In genomic region chr5:131405674-131406073, GRCh38 we compare ENCODE assay signal across 20 cellular contexts.
A peak's percentile ranks its signal among the peaks of the same experiment; 100 is the strongest.
DNase-seq lines count a peak whose midpoint lies in the region; ATAC-seq and TF ChIP-seq lines count a peak whose summit lies in the region.
"Had no signal": no experiment of that assay in that cellular context is flagged by ENCODE, and none has a peak within 500 bp of the region (broad histone marks: within the 10 kb centered on the region; RNA-seq: fewer than 3 reads in every experiment).

No MANE protein-coding gene starts in this region.

- H3K4me1 ChIP-seq in cardiac muscle cell (ENCODE audit: low read depth): peaks cover 17% of the 10 kb centered on the region
- H3K4me1 ChIP-seq in left ventricle myocardium inferior: no peaks in the 10 kb centered on the region
- H3K4me1 ChIP-seq: sigmoid colon had no signal

- POLR2A ChIA-PET in activated CD8-positive, alpha-beta T cell treated with anti-CD3 and anti-CD28 coated beads for 36 hours (lab: Charles Lee): interaction anchor here (0.5 to 1.1 kb wide), 3 partner anchors 9 to 228 kb away, joined by 3 read pairs; no protein-coding TSS in a partner anchor

- H3K27ac ChIP-seq in cardiac muscle cell (peak overlapping the region; percentile 77), left ventricle myocardium inferior (replicated peaks) (no peak overlapping the region)
- H3K27ac ChIP-seq: sigmoid colon, thoracic aorta had no signal

- H3K27me3 ChIP-seq in cardiac muscle cell: no peaks in the 10 kb centered on the region
- no peaks in the 10 kb centered on the region for H3K27me3 ChIP-seq in left ventricle myocardium inferior (ENCODE audit: low read depth)
- H3K27me3 ChIP-seq: sigmoid colon had no signal

- H3K9me3 Mint-ChIP-seq in activated CD8-positive, alpha-beta T cell treated with anti-CD3 and anti-CD28 coated beads for 36 hours: peaks cover 20% of the 10 kb centered on the region
- peaks cover 8% of the 10 kb centered on the region for H3K9me3 Mint-ChIP-seq in memory B cell

- CTCF ChIA-PET in activated CD8-positive, alpha-beta T cell treated with anti-CD3 and anti-CD28 coated beads for 36 hours (lab: Charles Lee): interaction anchor here (0.9 to 1.2 kb wide), 2 partner anchors 10 to 240 kb away, joined by 3 to 6 read pairs; no protein-coding TSS in a partner anchor

- DNase-seq in cardiac muscle cell (ENCODE audit: low read depth in 1 of 2, low spot score in 1 of 2) (no peak), left ventricle myocardium inferior (no peak), memory B cell (ENCODE audit: low spot score in 2 of 2) (no peak), 8988T (no peak), NCI-H2196 (lab: John Stamatoyannopoulos, UW; ENCODE audit: unreplicated experiment) (no peak)
- DNase-seq in activated CD8-positive, alpha-beta T cell treated with anti-CD3 and anti-CD28 coated beads for 36 hours: no peak
- DNase-seq: activated CD4-positive, alpha-beta T cell treated with anti-CD3 and anti-CD28 coated beads, Interleukin-2, amount 50 U/mL, for 4 hours; amniotic stem cell; COR-L47; GOT3; kidney; mammary epithelial cell; MM.1S; NCI-H146; NCI-H774; SHP77; sigmoid colon; SW 1271 had no signal

- no peaks in the 10 kb centered on the region for H3K36me3 ChIP-seq in cardiac muscle cell
- peaks cover 49% of the 10 kb centered on the region for H3K36me3 ChIP-seq in left ventricle myocardium inferior

- peaks cover 77% of the 10 kb centered on the region for H3K36me3 Mint-ChIP-seq in activated CD8-positive, alpha-beta T cell treated with anti-CD3 and anti-CD28 coated beads for 36 hours (ENCODE audit: low read depth)
- H3K36me3 Mint-ChIP-seq in memory B cell: peaks cover 48% of the 10 kb centered on the region

- no peaks in the 10 kb centered on the region for H3K9me3 ChIP-seq in cardiac muscle cell (ENCODE audit: low read depth)
- H3K9me3 ChIP-seq in left ventricle myocardium inferior (replicated peaks): peaks cover 24% of the 10 kb centered on the region

- H3K4me3 ChIP-seq in cardiac muscle cell: no peak overlapping the region
- no peak overlapping the region for H3K4me3 ChIP-seq in left ventricle myocardium inferior
- H3K4me3 ChIP-seq: sigmoid colon, thoracic aorta had no signal

- intact Hi-C loops in left ventricle myocardium inferior (cut with micrococcal nuclease): no loop called here
- intact Hi-C loops in activated CD8-positive, alpha-beta T cell treated with anti-CD3 and anti-CD28 coated beads for 36 hours (cut with micrococcal nuclease): no loop called here

- peaks cover 10% of the 10 kb centered on the region for H3K4me1 Mint-ChIP-seq in activated CD8-positive, alpha-beta T cell treated with anti-CD3 and anti-CD28 coated beads for 36 hours (ENCODE audit: low read depth)
- no peaks in the 10 kb centered on the region for H3K4me1 Mint-ChIP-seq in memory B cell

- no peaks in the 10 kb centered on the region for H3K27me3 Mint-ChIP-seq in activated CD8-positive, alpha-beta T cell treated with anti-CD3 and anti-CD28 coated beads for 36 hours
- no peaks in the 10 kb centered on the region for H3K27me3 Mint-ChIP-seq in memory B cell

- no peak for TF ChIP-seq CTCF in cardiac muscle cell (IDR thresholded peaks at IDR 0.05; ENCODE audit: low read depth, low read length)
- TF ChIP-seq CTCF in left ventricle myocardium inferior (IDR thresholded peaks at IDR 0.05; ENCODE audit: borderline replicate concordance): no peak
- TF ChIP-seq CTCF in activated CD8-positive, alpha-beta T cell treated with anti-CD3 and anti-CD28 coated beads for 36 hours (IDR thresholded peaks at IDR 0.05): no peak

- H3K27ac Mint-ChIP-seq in activated CD8-positive, alpha-beta T cell treated with anti-CD3 and anti-CD28 coated beads for 36 hours: peak overlapping the region; percentile 67
- peak overlapping the region; percentile 11 for H3K27ac Mint-ChIP-seq in memory B cell

- ATAC-seq in activated CD8-positive, alpha-beta T cell treated with anti-CD3 and anti-CD28 coated beads for 36 hours: no peak
- ATAC-seq in memory B cell (ENCODE audit: low read depth) (no peak), HG02588 (IDR thresholded peaks at IDR 0.05; ENCODE audit: unreplicated experiment) (no peak)

- no peak overlapping the region for H3K4me3 Mint-ChIP-seq in activated CD8-positive, alpha-beta T cell treated with anti-CD3 and anti-CD28 coated beads for 36 hours
- no peak overlapping the region for H3K4me3 Mint-ChIP-seq in memory B cell
